12 cellular contexts compared by ENCODE assay signal in the genomic region with DNA sequence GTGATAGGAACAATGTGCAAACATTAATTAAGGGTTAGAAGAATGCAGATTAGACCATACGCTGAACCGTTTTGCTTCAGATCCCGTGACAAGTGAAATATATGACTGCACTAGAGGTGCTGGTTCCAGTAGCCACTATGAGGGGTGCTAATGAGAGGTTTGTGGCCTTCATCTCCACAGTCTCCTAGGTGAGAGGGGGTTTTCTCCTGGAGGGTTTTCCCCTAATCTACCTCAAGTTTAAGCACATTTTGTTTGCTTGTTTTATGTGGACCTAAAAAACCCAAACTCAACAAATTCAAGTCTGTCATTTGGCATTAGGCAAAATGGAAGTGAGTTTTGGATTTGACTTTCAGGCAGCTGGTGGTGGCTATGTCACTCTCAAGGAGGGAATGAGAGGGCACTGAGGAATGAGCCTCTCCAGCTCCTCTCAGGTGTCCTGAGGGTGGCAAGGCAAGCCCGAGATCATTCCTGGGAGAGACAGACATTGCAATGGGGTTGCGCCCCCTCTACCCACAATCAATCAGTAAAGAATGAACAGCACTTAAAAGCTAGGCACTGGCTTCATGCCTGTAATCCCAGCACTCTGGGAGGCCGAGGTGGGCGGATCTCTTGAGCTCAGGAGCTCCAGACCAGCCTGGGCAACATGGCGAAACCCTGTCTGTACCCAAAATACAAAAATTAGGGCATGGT. TPM values are rescaled to one million over a fixed set of nuclear protein-coding genes. Genes with fewer than 3 reads are reported as not detected.
A peak's percentile ranks its signal among the peaks of the same experiment; 100 is the strongest.
DNase-seq lines count a peak whose midpoint lies in the region; ATAC-seq and TF ChIP-seq lines count a peak whose summit lies in the region.
"Had no signal": no experiment of that assay in that cellular context is flagged by ENCODE, and none has a peak within 500 bp of the region (broad histone marks: within the 10 kb centered on the region; RNA-seq: fewer than 3 reads in every experiment).

No MANE protein-coding gene starts in this region.

- ATAC-seq in heart left ventricle = no peak
- ATAC-seq in naive thymus-derived CD4-positive, alpha-beta T cell = no peak
- ATAC-seq in upper lobe of right lung = no peak

- H3K36me3 ChIP-seq in heart left ventricle (no peaks in the 10 kb centered on the region), upper lobe of right lung (no peaks in the 10 kb centered on the region)
- no peaks in the 10 kb centered on the region for H3K36me3 ChIP-seq in naive thymus-derived CD4-positive, alpha-beta T cell (ENCODE audit: control insufficient read depth in 2 of 3, insufficient read depth in 3 of 3, low read length in 3 of 3)

- peak overlapping the region in 7 of 12 donors; percentile 56 to 85 (median 73) for H3K4me3 ChIP-seq in heart left ventricle
- H3K4me3 ChIP-seq in naive thymus-derived CD4-positive, alpha-beta T cell (ENCODE audit: low read length) = peak overlapping the region; percentile 69
- no peak overlapping the region for H3K4me3 ChIP-seq in upper lobe of right lung

- no peak for TF ChIP-seq POLR2A in heart left ventricle (IDR thresholded peaks at IDR 0.05)

- H3K27me3 Mint-ChIP-seq in naive thymus-derived CD4-positive, alpha-beta T cell = peaks cover 0 to 23% (median under 1%) of the 10 kb centered on the region in 5 donors

- peak overlapping the region in 11 of 12 donors; percentile 95 to 99 (median 98) for H3K27ac ChIP-seq in heart left ventricle
- H3K27ac ChIP-seq in VCaP = peak overlapping the region; percentile 93; the same call in 1 of the 2 replicates
- H3K27ac ChIP-seq in naive thymus-derived CD4-positive, alpha-beta T cell (ENCODE audit: low read depth, low read length) = peak overlapping the region; percentile 90
- peak overlapping the region; percentile 97 for H3K27ac ChIP-seq in upper lobe of right lung
- H3K27ac ChIP-seq in RWPE1 = no peak overlapping the region

- peaks cover 0 to 5% (median 0%) of the 10 kb centered on the region in 5 donors for H3K36me3 Mint-ChIP-seq in naive thymus-derived CD4-positive, alpha-beta T cell
- H3K36me3 Mint-ChIP-seq: brain had no signal

- POLR2A ChIA-PET in naive thymus-derived CD4-positive, alpha-beta T cell (lab: Charles Lee) = interaction anchor here (0.5 to 8.8 kb wide), 12 partner anchors 8 to 793 kb away, joined by 3 to 177 read pairs (median 10); a partner anchor contains a TSS
- POLR2A ChIA-PET in RWPE1 (lab: Yijun Ruan, JAX; ENCODE audit: low non-redundant PET) = no interaction called here

- CTCF ChIA-PET in naive thymus-derived CD4-positive, alpha-beta T cell (lab: Charles Lee) = interaction anchor here (1.1 to 2.3 kb wide), 5 partner anchors 11 to 200 kb away, joined by 3 to 10 read pairs (median 7); a partner anchor contains a TSS
- CTCF ChIA-PET in RWPE1 (lab: Yijun Ruan, JAX) = interaction anchor here (0.5 to 1.1 kb wide), 6 partner anchors 17 to 80 kb away, joined by 3 to 6 read pairs (median 6); no protein-coding TSS in a partner anchor

- TF ChIP-seq CTCF in heart left ventricle (IDR thresholded peaks at IDR 0.05) (no peak), VCaP (conservative IDR thresholded peaks at IDR 0.05) (no peak), upper lobe of right lung (IDR thresholded peaks at IDR 0.05) (no peak), RWPE1 (conservative IDR thresholded peaks at IDR 0.05; ENCODE audit: low read depth) (no peak)

- H3K9me3 ChIP-seq in heart left ventricle (no peaks in the 10 kb centered on the region), upper lobe of right lung (no peaks in the 10 kb centered on the region)
- no peaks in the 10 kb centered on the region for H3K9me3 ChIP-seq in naive thymus-derived CD4-positive, alpha-beta T cell (ENCODE audit: control insufficient read depth in 2 of 3, low read length in 3 of 3)

- intact Hi-C loops in heart left ventricle (cut with DNase I) (loop anchor here in 7 of 10 donors (1.0 to 10.0 kb wide), 8 partner anchors 34 to 201 kb away; a partner anchor contains a TSS), cardiac septum (cut with DNase I) (loop anchor here (2.0 kb wide), 2 partner anchors 77 to 201 kb away; a partner anchor contains a TSS), upper lobe of right lung (cut with DNase I) (no loop called here)
- intact Hi-C loops in naive thymus-derived CD4-positive, alpha-beta T cell (cut with micrococcal nuclease) = loop anchor here (2.0 to 10.0 kb wide), 6 partner anchors 77 to 913 kb away; a partner anchor contains a TSS

- H3K4me1 ChIP-seq in heart left ventricle (peaks cover 0 to 53% (median 7%) of the 10 kb centered on the region in 12 donors), upper lobe of right lung (peaks cover 9% of the 10 kb centered on the region)
- peaks cover 9 to 10% of the 10 kb centered on the region in 2 donors for H3K4me1 ChIP-seq in naive thymus-derived CD4-positive, alpha-beta T cell (ENCODE audit: control insufficient read depth in 2 of 2, insufficient read depth in 2 of 2, low read length in 2 of 2)

- H3K27ac Mint-ChIP-seq in naive thymus-derived CD4-positive, alpha-beta T cell = no peak overlapping the region
- H3K27ac Mint-ChIP-seq: brain had no signal

- DNase-seq in heart left ventricle (no peak), cardiac septum (ENCODE audit: low spot score) (no peak), upper lobe of right lung (no peak), NCI-H187 treated with DMSO at 0.1 percent for 48 hours (lab: John Stamatoyannopoulos, UW) (no peak), RWPE1 (ENCODE audit: low spot score) (no peak)
- peak in 1 of 9 donors; percentile 24 for DNase-seq in naive thymus-derived CD4-positive, alpha-beta T cell
- no peak for DNase-seq in stimulated activated CD4-positive, alpha-beta T cell treated with anti-CD3 and anti-CD28 coated beads, Interleukin-2, amount 100 ng/mL, for 48 hours

- H3K27me3 ChIP-seq in heart left ventricle = no peaks in the 10 kb centered on the region
- H3K27me3 ChIP-seq in naive thymus-derived CD4-positive, alpha-beta T cell (ENCODE audit: control insufficient read depth in 2 of 2, insufficient read depth in 2 of 2, low read length in 2 of 2) = no peaks in the 10 kb centered on the region
- no peaks in the 10 kb centered on the region for H3K27me3 ChIP-seq in upper lobe of right lung

- peaks cover 0 to 23% (median 10%) of the 10 kb centered on the region in 7 donors for H3K4me1 Mint-ChIP-seq in naive thymus-derived CD4-positive, alpha-beta T cell

- WGBS in heart left ventricle, 4 donors = 86 to 91% (median 89%) methylated on average over 7 to 8 of the region's 8 CpGs

- peaks cover 0 to 16% (median 0%) of the 10 kb centered on the region in 11 donors for H3K9me3 Mint-ChIP-seq in naive thymus-derived CD4-positive, alpha-beta T cell

- H3K4me3 Mint-ChIP-seq in naive thymus-derived CD4-positive, alpha-beta T cell = no peak overlapping the region

RNA-seq across cellular contexts. Expression of a gene that starts 13.9 kb away (rescaled TPM):
- total RNA-seq in heart left ventricle (1 to 10 TPM; 2.4 to 7.9 (median 3.9) TPM), cardiac septum (4.2 TPM), upper lobe of right lung (7.1 TPM)
- 1 to 10 TPM; 1.9 to 4.6 TPM for polyA plus RNA-seq in heart left ventricle
- 1 to 10 TPM; 3.5 to 8.7 (median 6.2) TPM for total RNA-seq in naive thymus-derived CD4-positive, alpha-beta T cell
- polyA plus RNA-seq in naive thymus-derived CD4-positive, alpha-beta T cell = 1 to 10 TPM; 2.5 to 3.0 TPM

RNA-seq across cellular contexts. Expression of a gene that starts 50.3 kb away (rescaled TPM):
- total RNA-seq in heart left ventricle (not detected), cardiac septum (not detected), upper lobe of right lung (0.35 TPM)
- polyA plus RNA-seq in heart left ventricle = not detected
- total RNA-seq in naive thymus-derived CD4-positive, alpha-beta T cell = not detected
- polyA plus RNA-seq in naive thymus-derived CD4-positive, alpha-beta T cell = not detected
- total RNA-seq: epithelial cell of proximal tubule, posterior vena cava had no signal
- polyA plus RNA-seq: keratinocyte had no signal
